Comparison of ENCODE assay signal across 1 cellular context in genomic region chr5:77957931-77958476, GRCh38.
TF ChIP-seq lines count a peak whose summit lies in the region.

No MANE protein-coding gene starts in this region.

TF ChIP-seq in WTC11, 78 proteins besides CTCF, POLR2A, EP300 and RAD21 (continued from another document):
- TF ChIP-seq ZNF425 (CRISPR knock-in tag; conservative IDR thresholded peaks at IDR 0.05) = no peak
- 0 out of 2 replicates have a peak, but pooled peaks have one; percentile 21 for TF ChIP-seq CREM (CRISPR knock-in tag; IDR thresholded peaks at IDR 0.05)
- TF ChIP-seq ERG (CRISPR knock-in tag; IDR thresholded peaks at IDR 0.05) = no peak
